ENCODE assay signal across 23 cellular contexts in genomic region chr14:93540235-93540634, GRCh38.
"Had no signal": no experiment of that assay in that cellular context is flagged by ENCODE, and none has a peak within 500 bp of the region (broad histone marks: within the 10 kb centered on the region; RNA-seq: fewer than 3 reads in every experiment).

No MANE protein-coding gene starts in this region.

- H3K27ac ChIP-seq: coronary artery, esophagus muscularis mucosa, foreskin keratinocyte, heart right ventricle, left lung, lower lobe of right lung had no signal

- DNase-seq: dermis blood vessel endothelial cell; dorsolateral prefrontal cortex; effector CD4-positive, alpha-beta T cell; effector memory CD4-positive, alpha-beta T cell; foreskin keratinocyte; glutamatergic neuron; head of caudate nucleus; heart right ventricle; hippocampal formation; left cardiac atrium; left lung; left ventricle myocardium superior; lower lobe of right lung; mesenchymal stem cell; midbrain; naive thymus-derived CD4-positive, alpha-beta T cell had no signal

- H3K36me3 ChIP-seq: esophagus muscularis mucosa, heart right ventricle, left lung, lower lobe of right lung had no signal

- H3K4me1 ChIP-seq: esophagus muscularis mucosa, foreskin keratinocyte, left lung, lower lobe of right lung had no signal

- H3K9me3 ChIP-seq: esophagus muscularis mucosa, heart right ventricle, left lung, lower lobe of right lung had no signal

- ATAC-seq: foreskin keratinocyte; heart right ventricle; left cardiac atrium; left lung; left ventricle myocardium superior; lower lobe of right lung; naive thymus-derived CD4-positive, alpha-beta T cell had no signal

- H3K27ac Mint-ChIP-seq: naive thymus-derived CD4-positive, alpha-beta T cell had no signal

- H3K4me3 ChIP-seq: coronary artery, dorsolateral prefrontal cortex, esophagus muscularis mucosa, heart right ventricle, left lung, lower lobe of right lung had no signal

- H3K4me3 Mint-ChIP-seq: naive thymus-derived CD4-positive, alpha-beta T cell had no signal

- FAIRE-seq: colon, endothelial cell of umbilical vein, frontal cortex, islet of Langerhans, keratinocyte had no signal

- H3K36me3 Mint-ChIP-seq: naive thymus-derived CD4-positive, alpha-beta T cell had no signal

- H3K27me3 ChIP-seq: dorsolateral prefrontal cortex, esophagus muscularis mucosa had no signal

- H3K4me1 Mint-ChIP-seq: naive thymus-derived CD4-positive, alpha-beta T cell had no signal
